In genomic region chr10:22103701-22104100, GRCh38 we compare ENCODE assay signal across 10 cellular contexts.
DNase-seq lines count a peak whose midpoint lies in the region; ATAC-seq and TF ChIP-seq lines count a peak whose summit lies in the region.
"Had no signal": no experiment of that assay in that cellular context is flagged by ENCODE, and none has a peak within 500 bp of the region (broad histone marks: within the 10 kb centered on the region; RNA-seq: fewer than 3 reads in every experiment).

No MANE protein-coding gene starts in this region.

- H3K4me3 ChIP-seq in BJ (ENCODE audit: low read depth, low read length): no peak overlapping the region
- H3K4me3 ChIP-seq in hepatocyte: no peak overlapping the region
- no peak overlapping the region for H3K4me3 ChIP-seq in foreskin fibroblast (ENCODE audit: low read depth in 1 of 2, low read length in 2 of 2)

- no peak overlapping the region for H3K4me2 ChIP-seq in hepatocyte

- no peak overlapping the region for H3K27ac ChIP-seq in hepatocyte

- peak; percentile 65 for ATAC-seq in GM18517 (IDR thresholded peaks at IDR 0.05; ENCODE audit: unreplicated experiment)
- no peak for ATAC-seq in HG03460 (IDR thresholded peaks at IDR 0.05; ENCODE audit: unreplicated experiment)
- ATAC-seq: left colon had no signal

- H2AFZ ChIP-seq in hepatocyte: no peak overlapping the region

- 0 out of 2 replicates have a peak, but pooled peaks have one; percentile 10 for TF ChIP-seq CTCF in BJ (IDR thresholded peaks at IDR 0.05; ENCODE audit: insufficient read depth, low read depth, low read length)
- peak; percentile 24 for TF ChIP-seq CTCF in hepatocyte (IDR thresholded peaks at IDR 0.05; ENCODE audit: poor library complexity)
- TF ChIP-seq CTCF in foreskin fibroblast (IDR thresholded peaks at IDR 0.05; ENCODE audit: low read depth, low read length): no peak

- no peaks in the 10 kb centered on the region for H3K9me2 ChIP-seq in hepatocyte (replicated peaks; ENCODE audit: insufficient read depth)

- 67% methylated on average over 1 of the region's 1 CpG for WGBS in hepatocyte (ENCODE audit: low lambda C conversion rate, missing lambda C conversion rate)

- no peaks in the 10 kb centered on the region for H4K20me1 ChIP-seq in hepatocyte (ENCODE audit: insufficient read depth, poor library complexity, severe bottlenecking)

- no peaks in the 10 kb centered on the region for H3K79me2 ChIP-seq in hepatocyte

- POLR2A ChIA-PET in BJ (lab: Charles Lee): no interaction called here

- H3K36me3 ChIP-seq in BJ (ENCODE audit: control insufficient read depth, insufficient read depth, low read length) (no peaks in the 10 kb centered on the region), hepatocyte (replicated peaks; ENCODE audit: insufficient read depth, low read depth) (no peaks in the 10 kb centered on the region)

- no peaks in the 10 kb centered on the region for H3K4me1 ChIP-seq in hepatocyte (ENCODE audit: insufficient read depth)

- DNase-seq in BJ (ENCODE audit: low read depth) (no peak), OCI-M1 (lab: John Stamatoyannopoulos, UW) (peak; percentile 37), hepatocyte (ENCODE audit: low spot score) (no peak), foreskin fibroblast (no peak), C1 segment of cervical spinal cord (lab: John Stamatoyannopoulos, UW) (no peak), GF-D8 (lab: John Stamatoyannopoulos, UW) (no peak)
- DNase-seq: aorta, left colon had no signal

- CTCF ChIA-PET in BJ (lab: Yijun Ruan, JAX): interaction anchor here (0.6 to 1.0 kb wide), 2 partner anchors 12 to 13 kb away, joined by 3 read pairs; no protein-coding TSS in a partner anchor

- H3K27me3 ChIP-seq in BJ (ENCODE audit: control insufficient read depth, insufficient read depth, low read length) (no peaks in the 10 kb centered on the region), hepatocyte (no peaks in the 10 kb centered on the region)

- H3K9me3 ChIP-seq in hepatocyte (ENCODE audit: low read depth): no peaks in the 10 kb centered on the region
